In the genomic region with DNA sequence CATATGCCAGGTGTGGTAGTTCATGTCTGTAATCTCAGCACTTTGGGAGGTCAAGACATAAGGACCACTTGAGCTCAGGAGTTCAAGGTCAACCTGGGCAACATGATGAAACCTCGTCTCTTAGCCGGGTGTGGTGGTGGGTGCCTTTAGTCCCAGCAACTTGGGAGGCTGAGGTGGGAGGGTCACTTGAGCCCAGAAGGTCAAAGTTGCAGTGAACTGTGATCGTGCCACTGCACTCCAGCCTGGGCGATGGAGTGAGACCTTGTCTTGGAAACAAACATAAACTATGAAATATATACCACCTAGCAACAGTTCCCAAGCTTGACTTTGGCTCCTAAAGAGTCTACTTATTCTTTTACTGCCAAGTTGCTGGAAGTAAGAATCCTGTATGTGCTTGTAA, we compare ENCODE assay signal across 2 cellular contexts.
TF ChIP-seq lines count a peak whose summit lies in the region.

No MANE protein-coding gene starts in this region.

TF ChIP-seq in K562, 482 proteins besides CTCF, POLR2A, EP300 and RAD21:
- no peak for TF ChIP-seq HOXB6 (CRISPR knock-in tag; IDR thresholded peaks at IDR 0.05; ENCODE audit: borderline replicate concordance)
- TF ChIP-seq, protein P1, sequence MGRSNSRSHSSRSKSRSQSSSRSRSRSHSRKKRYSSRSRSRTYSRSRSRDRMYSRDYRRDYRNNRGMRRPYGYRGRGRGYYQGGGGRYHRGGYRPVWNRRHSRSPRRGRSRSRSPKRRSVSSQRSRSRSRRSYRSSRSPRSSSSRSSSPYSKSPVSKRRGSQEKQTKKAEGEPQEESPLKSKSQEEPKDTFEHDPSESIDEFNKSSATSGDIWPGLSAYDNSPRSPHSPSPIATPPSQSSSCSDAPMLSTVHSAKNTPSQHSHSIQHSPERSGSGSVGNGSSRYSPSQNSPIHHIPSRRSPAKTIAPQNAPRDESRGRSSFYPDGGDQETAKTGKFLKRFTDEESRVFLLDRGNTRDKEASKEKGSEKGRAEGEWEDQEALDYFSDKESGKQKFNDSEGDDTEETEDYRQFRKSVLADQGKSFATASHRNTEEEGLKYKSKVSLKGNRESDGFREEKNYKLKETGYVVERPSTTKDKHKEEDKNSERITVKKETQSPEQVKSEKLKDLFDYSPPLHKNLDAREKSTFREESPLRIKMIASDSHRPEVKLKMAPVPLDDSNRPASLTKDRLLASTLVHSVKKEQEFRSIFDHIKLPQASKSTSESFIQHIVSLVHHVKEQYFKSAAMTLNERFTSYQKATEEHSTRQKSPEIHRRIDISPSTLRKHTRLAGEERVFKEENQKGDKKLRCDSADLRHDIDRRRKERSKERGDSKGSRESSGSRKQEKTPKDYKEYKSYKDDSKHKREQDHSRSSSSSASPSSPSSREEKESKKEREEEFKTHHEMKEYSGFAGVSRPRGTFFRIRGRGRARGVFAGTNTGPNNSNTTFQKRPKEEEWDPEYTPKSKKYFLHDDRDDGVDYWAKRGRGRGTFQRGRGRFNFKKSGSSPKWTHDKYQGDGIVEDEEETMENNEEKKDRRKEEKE (IDR thresholded peaks at IDR 0.05; ENCODE audit: borderline replicate concordance in 1 of 2, control insufficient read depth in 1 of 2, low read depth in 2 of 2, low read length in 1 of 2): no peak
- no peak for TF ChIP-seq CBX2 (IDR thresholded peaks at IDR 0.05; ENCODE audit: insufficient read depth, low read length, poor library complexity, severe bottlenecking)
- TF ChIP-seq BMI1 (IDR thresholded peaks at IDR 0.05; ENCODE audit: low read length): no peak
- TF ChIP-seq NR2C1 (IDR thresholded peaks at IDR 0.05): no peak
- no peak for TF ChIP-seq NR2C1 (tag; IDR thresholded peaks at IDR 0.05)
- no peak for TF ChIP-seq NFRKB (IDR thresholded peaks at IDR 0.05; ENCODE audit: low read depth)
- no peak for TF ChIP-seq POLR2H (tag; IDR thresholded peaks at IDR 0.05; ENCODE audit: low read depth)

TF ChIP-seq in HepG2, 621 proteins besides CTCF, POLR2A, EP300 and RAD21:
- TF ChIP-seq RBM22 (optimal IDR thresholded peaks at IDR 0.05; ENCODE audit: low read length) (peak; percentile 52), NR2F2 (IDR thresholded peaks at IDR 0.05; ENCODE audit: borderline replicate concordance, low read depth) (no peak), ZMYM3 (CRISPR knock-in tag; IDR thresholded peaks at IDR 0.05) (0 out of 2 replicates have a peak, but pooled peaks have one; percentile 18), HNF4A (CRISPR knock-in tag; IDR thresholded peaks at IDR 0.05) (peak; percentile 22; the same call in 1 of the 2 replicates), ZNF747 (CRISPR knock-in tag; IDR thresholded peaks at IDR 0.05; ENCODE audit: borderline replicate concordance) (no peak), ZNF460 (CRISPR knock-in tag; IDR thresholded peaks at IDR 0.05; ENCODE audit: borderline replicate concordance) (peak; percentile 85), NR2F1 (CRISPR knock-in tag; IDR thresholded peaks at IDR 0.05) (0 out of 4 replicates have a peak, but pooled peaks of 1 of the 2 experiments have one; percentile 25)
TF ChIP-seq in HepG2: peak in this region for 5.
